Comparison of ENCODE assay signal across 28 cellular contexts in genomic region chr2:110933420-110933819, GRCh38.
"Had no signal": no experiment of that assay in that cellular context is flagged by ENCODE, and none has a peak within 500 bp of the region (broad histone marks: within the 10 kb centered on the region; RNA-seq: fewer than 3 reads in every experiment).

No MANE protein-coding gene starts in this region.

- H3K4me1 Mint-ChIP-seq: stimulated activated effector memory CD8-positive, alpha-beta T cell treated with anti-CD3 and anti-CD28 coated beads, Interleukin-12 subunit alpha, Interleukin-12 subunit beta, amount 100 ng/mL, for 72 hours; stimulated activated memory B cell treated with anti-CD40 and anti-IgM and Interleukin-4, amounts not matched to agents 10 μg/mL and 1 μg/mL and 100 μg/mL, for 72 hours; stimulated activated naive B cell treated with anti-CD40 and anti-IgM and Interleukin-4, amounts not matched to agents 10 μg/mL and 1 μg/mL and 100 μg/mL, for 72 hours; stimulated activated naive CD8-positive, alpha-beta T cell treated with anti-CD3 and anti-CD28 coated beads, Interleukin-15, amount 100 ng/mL, for 72 hours had no signal

- DNase-seq: stimulated activated CD4-positive, alpha-beta T cell treated with anti-CD3 and anti-CD28 coated beads, Interleukin-2, amount 100 ng/mL, for 48 hours; stimulated activated CD4-positive, alpha-beta T cell treated with anti-CD3 and anti-CD28 coated beads, Interleukin-4, amount 100 ng/mL, for 1 hour; stimulated activated CD4-positive, alpha-beta T cell treated with anti-CD3 and anti-CD28 coated beads, Interleukin-4, amount 100 ng/mL, for 24 hours; stimulated activated CD4-positive, alpha-beta T cell treated with anti-CD3 and anti-CD28 coated beads, Interleukin-4, amount 100 ng/mL, for 4 hours; stimulated activated CD8-positive, alpha-beta memory T cell treated with anti-CD3 and anti-CD28 coated beads, Interleukin-4, amount 100 ng/mL, for 48 hours; stimulated activated naive B cell treated with anti-CD40 and anti-IgM and Interleukin-4, amounts not matched to agents 10 μg/mL and 1 μg/mL and 100 μg/mL, for 72 hours; stimulated activated naive CD4-positive, alpha-beta T cell; stimulated activated naive CD4-positive, alpha-beta T cell treated with Interleukin-2 at 50 U/mL for 16 hours; stimulated activated naive CD8-positive, alpha-beta T cell treated with anti-CD3 and anti-CD28 coated beads, Interleukin-15, amount 100 ng/mL, for 72 hours; stimulated activated naive CD8-positive, alpha-beta T cell treated with anti-CD3 and anti-CD28 coated beads, Interleukin-15, Interleukin-2, amounts not matched to agents 100 U/mL and 50 U/mL, for 24 hours; stomach; substantia nigra; testis; thyroid gland; tibial artery; transverse colon; trophoblast cell; upper lobe of right lung; uterus had no signal

- H3K36me3 ChIP-seq: stomach, suprapubic skin, thoracic aorta, thyroid gland, tibial artery, tibial nerve, transverse colon, upper lobe of left lung, upper lobe of right lung, uterus, vagina had no signal

- H3K36me3 Mint-ChIP-seq: stimulated activated effector memory CD8-positive, alpha-beta T cell treated with anti-CD3 and anti-CD28 coated beads, Interleukin-12 subunit alpha, Interleukin-12 subunit beta, amount 100 ng/mL, for 72 hours; type B pancreatic cell had no signal

- H3K4me3 Mint-ChIP-seq: stimulated activated effector memory CD8-positive, alpha-beta T cell treated with anti-CD3 and anti-CD28 coated beads, Interleukin-12 subunit alpha, Interleukin-12 subunit beta, amount 100 ng/mL, for 72 hours; stimulated activated memory B cell treated with anti-CD40 and anti-IgM and Interleukin-4, amounts not matched to agents 10 μg/mL and 1 μg/mL and 100 μg/mL, for 72 hours; stimulated activated naive B cell treated with anti-CD40 and anti-IgM and Interleukin-4, amounts not matched to agents 10 μg/mL and 1 μg/mL and 100 μg/mL, for 72 hours; stimulated activated naive CD8-positive, alpha-beta T cell treated with anti-CD3 and anti-CD28 coated beads, Interleukin-15, amount 100 ng/mL, for 72 hours; stimulated activated naive CD8-positive, alpha-beta T cell treated with anti-CD3 and anti-CD28 coated beads, Interleukin-15, Interleukin-2, amounts not matched to agents 100 ng/mL and 50 ng/mL, for 24 hours; type B pancreatic cell had no signal

- H3K27me3 Mint-ChIP-seq: stimulated activated naive CD8-positive, alpha-beta T cell treated with anti-CD3 and anti-CD28 coated beads, Interleukin-15, amount 100 ng/mL, for 72 hours; type B pancreatic cell had no signal

- H3K27me3 ChIP-seq: stomach, suprapubic skin, testis, thyroid gland, tibial nerve, transverse colon, upper lobe of left lung, upper lobe of right lung, uterus, vagina had no signal

- H3K27ac Mint-ChIP-seq: stimulated activated effector memory CD8-positive, alpha-beta T cell treated with anti-CD3 and anti-CD28 coated beads, Interleukin-12 subunit alpha, Interleukin-12 subunit beta, amount 100 ng/mL, for 72 hours; stimulated activated memory B cell treated with anti-CD40 and anti-IgM and Interleukin-4, amounts not matched to agents 10 μg/mL and 1 μg/mL and 100 μg/mL, for 72 hours; stimulated activated naive B cell treated with anti-CD40 and anti-IgM and Interleukin-4, amounts not matched to agents 10 μg/mL and 1 μg/mL and 100 μg/mL, for 72 hours; stimulated activated naive CD8-positive, alpha-beta T cell treated with anti-CD3 and anti-CD28 coated beads, Interleukin-15, amount 100 ng/mL, for 72 hours; stimulated activated naive CD8-positive, alpha-beta T cell treated with anti-CD3 and anti-CD28 coated beads, Interleukin-15, Interleukin-2, amounts not matched to agents 100 ng/mL and 50 ng/mL, for 24 hours; type B pancreatic cell had no signal

- H3K4me1 ChIP-seq: stomach, suprapubic skin, testis, thyroid gland, tibial nerve, transverse colon, uterus, vagina had no signal

- H3K9me3 ChIP-seq: suprapubic skin, testis, thoracic aorta, thyroid gland, upper lobe of right lung, uterus, vagina had no signal

- H3K27ac ChIP-seq: stomach, suprapubic skin, testis, thoracic aorta, thyroid gland, tibial artery, tibial nerve, transverse colon, upper lobe of left lung, upper lobe of right lung, uterus, vagina had no signal

- H3K4me3 ChIP-seq: stomach, suprapubic skin, testis, thoracic aorta, thyroid gland, tibial artery, tibial nerve, transverse colon, upper lobe of left lung, upper lobe of right lung, uterus, vagina had no signal

- ATAC-seq: stimulated activated effector memory CD8-positive, alpha-beta T cell treated with anti-CD3 and anti-CD28 coated beads, Interleukin-12 subunit alpha, Interleukin-12 subunit beta, amount 100 ng/mL, for 72 hours; stimulated activated memory B cell treated with anti-CD40 and anti-IgM and Interleukin-4, amounts not matched to agents 10 μg/mL and 1 μg/mL and 100 μg/mL, for 72 hours; stimulated activated naive B cell treated with anti-CD40 and anti-IgM and Interleukin-4, amounts not matched to agents 10 μg/mL and 1 μg/mL and 100 μg/mL, for 72 hours; stimulated activated naive CD8-positive, alpha-beta T cell treated with anti-CD3 and anti-CD28 coated beads, Interleukin-15, amount 100 ng/mL, for 72 hours; stimulated activated naive CD8-positive, alpha-beta T cell treated with anti-CD3 and anti-CD28 coated beads, Interleukin-15, Interleukin-2, amounts not matched to agents 100 U/mL and 50 U/mL, for 24 hours; upper lobe of right lung had no signal
